In genomic region chr14:49633650-49634546, GRCh38 we compare ENCODE assay signal across 1 cellular context.
TF ChIP-seq lines count a peak whose summit lies in the region.

No MANE protein-coding gene starts in this region.

TF ChIP-seq in HepG2, 621 proteins besides CTCF, POLR2A, EP300 and RAD21 (continued from another document and continues in another):
- TF ChIP-seq TSC22D2 (CRISPR knock-in tag; IDR thresholded peaks at IDR 0.05; ENCODE audit: borderline replicate concordance) (peak; percentile 51; the same call in 1 of the 2 replicates), NBN (conservative IDR thresholded peaks at IDR 0.05) (no peak), SOX5 (CRISPR knock-in tag; IDR thresholded peaks at IDR 0.05; ENCODE audit: borderline replicate concordance) (peak; percentile 49; the same call in 1 of the 2 replicates), HOXA5 (CRISPR knock-in tag; IDR thresholded peaks at IDR 0.05) (peak; percentile 53; the same call in 1 of the 2 replicates), KDM6A (CRISPR knock-in tag; IDR thresholded peaks at IDR 0.05; ENCODE audit: low read depth) (0 out of 2 replicates have a peak, but pooled peaks have one; percentile 17), ZBTB44 (CRISPR knock-in tag; IDR thresholded peaks at IDR 0.05) (no peak), ZKSCAN8 (CRISPR knock-in tag; IDR thresholded peaks at IDR 0.05; ENCODE audit: borderline replicate concordance) (peak; percentile 50; the same call in 1 of the 2 replicates), ZFP62 (CRISPR knock-in tag; IDR thresholded peaks at IDR 0.05) (no peak; the same call in 1 of the 2 replicates), ZNF441 (CRISPR knock-in tag; IDR thresholded peaks at IDR 0.05; ENCODE audit: borderline replicate concordance) (peak; percentile 86), ZNF737 (CRISPR knock-in tag; IDR thresholded peaks at IDR 0.05; ENCODE audit: borderline replicate concordance) (no peak), EZH2 (conservative IDR thresholded peaks at IDR 0.05; ENCODE audit: low read depth, low read length) (no peak), ZNF75D (CRISPR knock-in tag; IDR thresholded peaks at IDR 0.05; ENCODE audit: borderline replicate concordance) (no peak), ZNF503 (CRISPR knock-in tag; IDR thresholded peaks at IDR 0.05) (peak; percentile 33; the same call in 1 of the 2 replicates), TMF1 (CRISPR knock-in tag; IDR thresholded peaks at IDR 0.05; ENCODE audit: low read depth) (no peak), NFIC (IDR thresholded peaks at IDR 0.05; ENCODE audit: low read length) (no peak), ZBTB4 (CRISPR knock-in tag; IDR thresholded peaks at IDR 0.05; ENCODE audit: borderline replicate concordance) (peak; percentile 55), ZFX (CRISPR knock-in tag; IDR thresholded peaks at IDR 0.05; ENCODE audit: low read depth) (peak; percentile 91), ATF4 (CRISPR knock-in tag; IDR thresholded peaks at IDR 0.05) (peak in 1 of 2 experiments; percentile 71; a peak in 2 of 4 replicates), KDM3A (CRISPR knock-in tag; IDR thresholded peaks at IDR 0.05; ENCODE audit: low read depth) (peak; percentile 97), RFX5 (IDR thresholded peaks at IDR 0.05; ENCODE audit: low read depth, low read length) (no peak), ZMYM2 (CRISPR knock-in tag; IDR thresholded peaks at IDR 0.05) (0 out of 2 replicates have a peak, but pooled peaks have one; percentile 8), AFF4 (CRISPR knock-in tag; IDR thresholded peaks at IDR 0.05) (no peak), SMYD3 (CRISPR knock-in tag; IDR thresholded peaks at IDR 0.05) (no peak), XRCC5 (optimal IDR thresholded peaks at IDR 0.05; ENCODE audit: low read length) (peak; percentile 66), STAT5B (CRISPR knock-in tag; IDR thresholded peaks at IDR 0.05) (no peak), TFE3 (CRISPR knock-in tag; IDR thresholded peaks at IDR 0.05) (peak; percentile 53), SALL1 (CRISPR knock-in tag; IDR thresholded peaks at IDR 0.05) (peak; percentile 77), ZNF772 (CRISPR knock-in tag; IDR thresholded peaks at IDR 0.05) (peak; percentile 40; the same call in 1 of the 2 replicates), ZNF672 (CRISPR knock-in tag; IDR thresholded peaks at IDR 0.05) (no peak), PRPF4 (IDR thresholded peaks at IDR 0.05; ENCODE audit: low read depth, low read length, poor library complexity, severe bottlenecking) (no peak), ZNF30 (CRISPR knock-in tag; IDR thresholded peaks at IDR 0.05) (no peak), ZNF782 (CRISPR knock-in tag; IDR thresholded peaks at IDR 0.05; ENCODE audit: borderline replicate concordance) (peak; percentile 27; the same call in 1 of the 2 replicates), PHF21A (CRISPR knock-in tag; IDR thresholded peaks at IDR 0.05) (peak; percentile 79; the same call in 1 of the 2 replicates), ZNF512B (CRISPR knock-in tag; IDR thresholded peaks at IDR 0.05; ENCODE audit: borderline replicate concordance) (peak; percentile 77; the same call in 1 of the 2 replicates), ZNF709 (CRISPR knock-in tag; IDR thresholded peaks at IDR 0.05) (peak; percentile 92), ZNF296 (CRISPR knock-in tag; conservative IDR thresholded peaks at IDR 0.05) (peak; percentile 79; the same call in 1 of the 2 replicates), PHF8 (CRISPR knock-in tag; IDR thresholded peaks at IDR 0.05) (peak; percentile 86), MEIS2 (CRISPR knock-in tag; IDR thresholded peaks at IDR 0.05) (no peak), MED8 (CRISPR knock-in tag; IDR thresholded peaks at IDR 0.05; ENCODE audit: insufficient replicate concordance) (peak; percentile 84), E2F1 (CRISPR knock-in tag; IDR thresholded peaks at IDR 0.05) (no peak), ZNF746 (CRISPR knock-in tag; IDR thresholded peaks at IDR 0.05) (peak; percentile 95), SP5 (CRISPR knock-in tag; IDR thresholded peaks at IDR 0.05; ENCODE audit: borderline replicate concordance, low read depth) (peak; percentile 36; the same call in 1 of the 2 replicates), MAFF (IDR thresholded peaks at IDR 0.05; ENCODE audit: low read depth, low read length) (no peak), FUBP1 (CRISPR knock-in tag; IDR thresholded peaks at IDR 0.05; ENCODE audit: borderline replicate concordance) (no peak), HNRNPLL (IDR thresholded peaks at IDR 0.05; ENCODE audit: low read depth, low read length, poor library complexity, severe bottlenecking) (peak; percentile 99)
